Comparison of ENCODE assay signal across 8 cellular contexts in the genomic region with DNA sequence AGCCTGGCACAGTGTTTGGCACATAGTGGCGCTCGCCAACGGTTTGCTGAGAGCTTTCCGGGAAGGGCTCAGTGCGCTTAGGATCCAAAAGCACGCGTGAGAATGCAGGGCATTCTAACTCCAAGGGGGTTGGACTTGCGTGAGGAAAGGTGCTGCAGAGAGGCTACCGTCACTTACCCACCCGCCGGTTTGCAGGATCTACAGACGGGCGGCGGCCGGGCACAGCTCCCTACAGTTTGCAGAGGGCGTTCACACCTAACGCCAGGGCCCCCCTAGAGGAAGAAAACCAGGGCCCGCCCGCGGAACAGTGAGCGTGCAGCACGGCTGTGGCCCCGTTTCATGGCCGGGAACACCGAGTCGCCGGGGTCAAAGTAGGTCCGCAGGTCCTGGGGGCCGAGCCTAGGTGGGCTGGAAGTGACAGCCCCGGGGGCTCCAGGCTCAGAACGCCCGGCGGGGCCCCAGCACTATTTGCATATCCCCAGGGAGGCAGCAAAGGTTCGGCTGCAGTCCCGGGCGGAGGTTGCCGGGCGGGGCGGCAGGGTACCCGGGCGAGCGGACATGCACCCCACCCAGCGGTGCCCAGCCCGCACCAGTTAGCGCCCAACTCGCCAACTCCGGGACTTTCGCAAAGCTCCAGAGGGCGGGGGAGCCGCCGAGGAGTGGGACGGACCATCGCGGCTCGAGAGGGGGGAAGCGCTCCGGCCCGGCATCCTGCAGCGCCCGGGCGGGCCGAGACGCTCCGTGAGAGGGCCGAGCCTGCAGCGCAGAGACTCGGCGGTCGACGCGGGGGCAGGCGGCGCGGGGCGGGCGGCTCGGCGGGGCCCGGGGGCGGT. TPM values are rescaled to one million over a fixed set of nuclear protein-coding genes. Genes with fewer than 3 reads are reported as not detected.
DNase-seq lines count a peak whose midpoint lies in the region; ATAC-seq and TF ChIP-seq lines count a peak whose summit lies in the region.

No MANE protein-coding gene starts in this region.

- peak; percentile 83 for ATAC-seq in stimulated activated naive CD8-positive, alpha-beta T cell treated with anti-CD3 and anti-CD28 coated beads, Interleukin-15, amount 100 ng/mL, for 72 hours

- peak; percentile 21 to 46 for TF ChIP-seq POLR2A in Peyer's patch (IDR thresholded peaks at IDR 0.05)

- no peaks in the 10 kb centered on the region for H3K9me3 Mint-ChIP-seq in activated T-helper 2 cell treated with anti-CD3 and anti-CD28 coated beads, Interferon-gamma antibody, Interleukin-2, Interleukin-4, amounts not matched to agents 10 μg/mL and 5 μg/mL and 100 μg/mL, durations not matched to agents 14 hours and 24 hours and 36 hours
- no peaks in the 10 kb centered on the region for H3K9me3 Mint-ChIP-seq in nephron progenitor cell
- H3K9me3 Mint-ChIP-seq in stimulated activated naive CD8-positive, alpha-beta T cell treated with anti-CD3 and anti-CD28 coated beads, Interleukin-15, amount 100 ng/mL, for 72 hours, result no peaks in the 10 kb centered on the region

- H3K27me3 ChIP-seq in Peyer's patch, result no peaks in the 10 kb centered on the region

- peaks cover 0 to 30% (median 3%) of the 10 kb centered on the region in 4 donors for H3K4me1 ChIP-seq in Peyer's patch

- H3K27ac Mint-ChIP-seq in activated T-helper 2 cell treated with anti-CD3 and anti-CD28 coated beads, Interferon-gamma antibody, Interleukin-2, Interleukin-4, amounts not matched to agents 10 μg/mL and 5 μg/mL and 100 μg/mL, durations not matched to agents 14 hours and 24 hours and 36 hours, result peak overlapping the region; percentile 60
- no peak overlapping the region for H3K27ac Mint-ChIP-seq in nephron progenitor cell
- peak overlapping the region in 1 of 2 donors; percentile 85 for H3K27ac Mint-ChIP-seq in stimulated activated naive CD8-positive, alpha-beta T cell treated with anti-CD3 and anti-CD28 coated beads, Interleukin-15, amount 100 ng/mL, for 72 hours

- no peaks in the 10 kb centered on the region for H3K36me3 ChIP-seq in Peyer's patch

- H3K27me3 Mint-ChIP-seq in activated T-helper 2 cell treated with anti-CD3 and anti-CD28 coated beads, Interferon-gamma antibody, Interleukin-2, Interleukin-4, amounts not matched to agents 10 μg/mL and 5 μg/mL and 100 μg/mL, durations not matched to agents 14 hours and 24 hours and 36 hours (ENCODE audit: low read depth), result peaks cover 17% of the 10 kb centered on the region
- H3K27me3 Mint-ChIP-seq in nephron progenitor cell (ENCODE audit: low read depth, poor library complexity), result peaks cover 45% of the 10 kb centered on the region
- peaks cover 11% of the 10 kb centered on the region for H3K27me3 Mint-ChIP-seq in stimulated activated naive CD8-positive, alpha-beta T cell treated with anti-CD3 and anti-CD28 coated beads, Interleukin-15, amount 100 ng/mL, for 72 hours

- H3K36me3 Mint-ChIP-seq in activated T-helper 2 cell treated with anti-CD3 and anti-CD28 coated beads, Interferon-gamma antibody, Interleukin-2, Interleukin-4, amounts not matched to agents 10 μg/mL and 5 μg/mL and 100 μg/mL, durations not matched to agents 14 hours and 24 hours and 36 hours (ENCODE audit: low read depth), result peaks cover 24% of the 10 kb centered on the region
- no peaks in the 10 kb centered on the region for H3K36me3 Mint-ChIP-seq in nephron progenitor cell (ENCODE audit: low read depth)

- TF ChIP-seq CTCF in GM20000 (IDR thresholded peaks at IDR 0.05; ENCODE audit: extremely low read depth, missing control alignments), result no peak
- peak in 5 of 6 experiments; percentile 12 to 53 (median 43) for TF ChIP-seq CTCF in Peyer's patch (IDR thresholded peaks at IDR 0.05)
- no peak for TF ChIP-seq CTCF in nephron progenitor cell (IDR thresholded peaks at IDR 0.05)

- intact Hi-C loops in activated T-helper 2 cell treated with anti-CD3 and anti-CD28 coated beads, Interferon-gamma antibody, Interleukin-2, Interleukin-4, amounts not matched to agents 10 μg/mL and 5 μg/mL and 100 μg/mL, durations not matched to agents 14 hours and 24 hours and 36 hours (cut with micrococcal nuclease), result loop anchor here (1.0 to 10.0 kb wide), 7 partner anchors 8 to 565 kb away; a partner anchor contains a TSS

- peak overlapping the region; percentile 83 for H3K4me3 Mint-ChIP-seq in activated T-helper 2 cell treated with anti-CD3 and anti-CD28 coated beads, Interferon-gamma antibody, Interleukin-2, Interleukin-4, amounts not matched to agents 10 μg/mL and 5 μg/mL and 100 μg/mL, durations not matched to agents 14 hours and 24 hours and 36 hours (ENCODE audit: low read depth)
- H3K4me3 Mint-ChIP-seq in nephron progenitor cell, result peak overlapping the region; percentile 90
- peak overlapping the region; percentile 80 to 87 for H3K4me3 Mint-ChIP-seq in stimulated activated naive CD8-positive, alpha-beta T cell treated with anti-CD3 and anti-CD28 coated beads, Interleukin-15, amount 100 ng/mL, for 72 hours

- H3K4me3 ChIP-seq in Peyer's patch, result peak overlapping the region; percentile 70 to 98 (median 85)

- no peaks in the 10 kb centered on the region for H3K9me3 ChIP-seq in Peyer's patch

- peaks cover 37% of the 10 kb centered on the region for H3K4me1 Mint-ChIP-seq in activated T-helper 2 cell treated with anti-CD3 and anti-CD28 coated beads, Interferon-gamma antibody, Interleukin-2, Interleukin-4, amounts not matched to agents 10 μg/mL and 5 μg/mL and 100 μg/mL, durations not matched to agents 14 hours and 24 hours and 36 hours (ENCODE audit: low read depth)
- H3K4me1 Mint-ChIP-seq in nephron progenitor cell, result peaks cover 60% of the 10 kb centered on the region
- H3K4me1 Mint-ChIP-seq in stimulated activated naive CD8-positive, alpha-beta T cell treated with anti-CD3 and anti-CD28 coated beads, Interleukin-15, amount 100 ng/mL, for 72 hours, result peaks cover 38% of the 10 kb centered on the region

- peak overlapping the region; percentile 81 to 91 (median 90) for H3K27ac ChIP-seq in Peyer's patch

- DNase-seq in DMS114 treated with DMSO at 0.1 percent for 48 hours (lab: John Stamatoyannopoulos, UW; ENCODE audit: unreplicated experiment), result peak; percentile 40
- peak; percentile 94 for DNase-seq in GM20000 (ENCODE audit: low spot score)
- peak; percentile 83 for DNase-seq in HPDE6-E6E7 (ENCODE audit: extremely low spot score)
- peak; percentile 84 to 93 (median 90) for DNase-seq in Peyer's patch
- DNase-seq in activated T-helper 2 cell treated with anti-CD3 and anti-CD28 coated beads, Interferon-gamma antibody, Interleukin-2, Interleukin-4, amounts not matched to agents 10 μg/mL and 5 μg/mL and 100 μg/mL, durations not matched to agents 14 hours and 24 hours and 36 hours (ENCODE audit: low spot score), result peak; percentile 76
- peak; percentile 48 for DNase-seq in fibroblast of the conjunctiva (ENCODE audit: low read depth)
- peak; percentile 83 for DNase-seq in nephron progenitor cell
- DNase-seq in stimulated activated naive CD8-positive, alpha-beta T cell treated with anti-CD3 and anti-CD28 coated beads, Interleukin-15, amount 100 ng/mL, for 72 hours, result peak; percentile 81 to 83

RNA-seq across cellular contexts. Expression of a gene that starts 0.5 kb away (rescaled TPM):
- 10 to 100 TPM; 35.9 to 59.4 (median 46.8) TPM for total RNA-seq in Peyer's patch
- total RNA-seq in activated T-helper 2 cell treated with anti-CD3 and anti-CD28 coated beads, Interferon-gamma antibody, Interleukin-2, Interleukin-4, amounts not matched to agents 10 μg/mL and 5 μg/mL and 100 μg/mL, durations not matched to agents 14 hours and 24 hours and 36 hours, result 31.7 and 35.5 TPM in 2 replicates

Comparison
In these comparisons a context has a peak if more than half of its experiments do, and no peak if none do; other contexts are left out.
1. Peak in every context shown above with its lines: DNase-seq, ATAC-seq, H3K4me3 ChIP-seq and H3K27ac ChIP-seq.
2. DNase-seq: peak in every context shown above with its lines; median percentile 94 in GM20000; 90 in Peyer's patch; 83 in HPDE6-E6E7; 83 in nephron progenitor cell; 82 in stimulated activated naive CD8-positive, alpha-beta T cell treated with anti-CD3 and anti-CD28 coated beads, Interleukin-15, amount 100 ng/mL, for 72 hours; 76 in activated T-helper 2 cell treated with anti-CD3 and anti-CD28 coated beads, Interferon-gamma antibody, Interleukin-2, Interleukin-4, amounts not matched to agents 10 μg/mL and 5 μg/mL and 100 μg/mL, durations not matched to agents 14 hours and 24 hours and 36 hours; 48 in fibroblast of the conjunctiva; 40 in DMS114 treated with DMSO at 0.1 percent for 48 hours.
3. CTCF ChIP-seq: peak in Peyer's patch (5 of 6); none in GM20000 (single experiment) and nephron progenitor cell (single experiment).